ENCODE assay signal across 1 cellular context in genomic region chr3:31979006-31979697, GRCh38.
TF ChIP-seq lines count a peak whose summit lies in the region.

No MANE protein-coding gene starts in this region.

TF ChIP-seq in GM12878, 131 proteins besides CTCF, POLR2A, EP300 and RAD21 (continued from another document):
- TF ChIP-seq LARP7 (IDR thresholded peaks at IDR 0.05) (no peak), PAX5 (IDR thresholded peaks at IDR 0.05; ENCODE audit: borderline replicate concordance, low read depth, low read length) (no peak), JUNB (IDR thresholded peaks at IDR 0.05) (peak; percentile 73), YBX1 (IDR thresholded peaks at IDR 0.05) (no peak), TBL1XR1 (IDR thresholded peaks at IDR 0.05; ENCODE audit: low read depth, low read length) (no peak), HDAC6 (IDR thresholded peaks at IDR 0.05; ENCODE audit: unreplicated experiment) (no peak), JUND (IDR thresholded peaks at IDR 0.05; ENCODE audit: low read depth, low read length) (no peak), ETV6 (conservative IDR thresholded peaks at IDR 0.05 in 1 of 2, IDR thresholded peaks at IDR 0.05 in 1 of 2; ENCODE audit: borderline replicate concordance in 1 of 2, low read depth in 1 of 2) (peak in 1 of 2 experiments; percentile 70; a peak in 2 of 4 replicates), BCL3 (IDR thresholded peaks at IDR 0.05; ENCODE audit: borderline replicate concordance, insufficient read depth, low read depth, low read length, poor library complexity, severe bottlenecking) (no peak), RELA (IDR thresholded peaks at IDR 0.05; ENCODE audit: borderline replicate concordance, partially characterized antibody) (no peak), POU2F2 (IDR thresholded peaks at IDR 0.05; ENCODE audit: borderline replicate concordance, low read depth, low read length) (no peak), YY1 (IDR thresholded peaks at IDR 0.05; ENCODE audit: low read depth, low read length) (no peak), E2F8 (IDR thresholded peaks at IDR 0.05; ENCODE audit: low read depth, partially characterized antibody) (no peak), EZH2 (IDR thresholded peaks at IDR 0.05; ENCODE audit: borderline replicate concordance, control insufficient read depth, low read depth, low read length) (no peak), PML (IDR thresholded peaks at IDR 0.05; ENCODE audit: low read length) (no peak), GABPA (IDR thresholded peaks at IDR 0.05; ENCODE audit: low read depth) (0 out of 2 replicates have a peak, but pooled peaks have one; percentile 20), RCOR1 (conservative IDR thresholded peaks at IDR 0.05; ENCODE audit: low read depth, low read length) (no peak), NR2C2 (IDR thresholded peaks at IDR 0.05; ENCODE audit: borderline replicate concordance, control insufficient read depth, insufficient read length, low read depth) (no peak), TCF7 (IDR thresholded peaks at IDR 0.05; ENCODE audit: borderline replicate concordance) (no peak), ZNF384 (IDR thresholded peaks at IDR 0.05; ENCODE audit: borderline replicate concordance, low read depth, low read length) (no peak), DPF2 (IDR thresholded peaks at IDR 0.05) (0 out of 2 replicates have a peak, but pooled peaks have one; percentile 25)
